ENCODE assay signal across 22 cellular contexts in genomic region chr5:44538831-44539539, GRCh38.
DNase-seq lines count a peak whose midpoint lies in the region; FAIRE-seq and TF ChIP-seq lines count a peak whose summit lies in the region.
"Had no signal": no experiment of that assay in that cellular context is flagged by ENCODE, and none has a peak within 500 bp of the region (broad histone marks: within the 10 kb centered on the region; RNA-seq: fewer than 3 reads in every experiment).

No MANE protein-coding gene starts in this region.

- H3K4me1 ChIP-seq in mesenchymal stem cell (ENCODE audit: control insufficient read depth, insufficient read depth, low read depth, low read length) (no peaks in the 10 kb centered on the region), spleen (no peaks in the 10 kb centered on the region)
- H3K4me1 ChIP-seq: right atrium auricular region had no signal

- 81% methylated on average over 8 of the region's 8 CpGs for WGBS in mesenchymal stem cell
- WGBS in spleen, 5 donors, result 68 to 78% (median 75%) methylated on average over 8 of the region's 8 CpGs

- no peaks in the 10 kb centered on the region for H3K36me3 Mint-ChIP-seq in nephron progenitor cell (ENCODE audit: low read depth)
- H3K36me3 Mint-ChIP-seq: activated naive CD8-positive, alpha-beta T cell treated with anti-CD3 and anti-CD28 coated beads, Interleukin-2, amount 10 ng/mL, durations not matched to agents 7 days and 5 days had no signal

- no peak overlapping the region for H2AFZ ChIP-seq in mesenchymal stem cell (ENCODE audit: low read depth, low read length)

- no peak overlapping the region for H2BK15ac ChIP-seq in mesenchymal stem cell (ENCODE audit: low read depth, poor library complexity, severe bottlenecking)

- no peak overlapping the region for H3K4me3 Mint-ChIP-seq in nephron progenitor cell
- H3K4me3 Mint-ChIP-seq: activated CD4-positive, alpha-beta T cell treated with anti-CD3 and anti-CD28 coated beads, Interleukin-2, amount 10 ng/mL, durations not matched to agents 24 days and 14 days; activated naive CD8-positive, alpha-beta T cell treated with anti-CD3 and anti-CD28 coated beads, Interleukin-2, amount 10 ng/mL, durations not matched to agents 7 days and 5 days; activated T-helper 17 cell treated with anti-CD3 and anti-CD28 coated beads, Interleukin-2, amount 50 U/mL, for 72 hours had no signal

- no peak for FAIRE-seq in HTR-8/SVneo (lab: Jason Lieb, UNC)

- H3K23ac ChIP-seq in mesenchymal stem cell (ENCODE audit: low read length in 2 of 2), result no peak overlapping the region

- no peak overlapping the region for H2BK5ac ChIP-seq in mesenchymal stem cell (ENCODE audit: low read depth, low read length, poor library complexity, severe bottlenecking)

- DNase-seq in AG10803 (ENCODE audit: low read depth) (peak; percentile 0), M059J (ENCODE audit: low read depth) (peak; percentile 18), amniotic epithelial cell (ENCODE audit: low read depth) (peak; percentile 95), mesenchymal stem cell (no peak), spleen (no peak), anterior cingulate cortex (lab: John Stamatoyannopoulos, UW) (no peak), nephron progenitor cell (no peak), HTR-8/SVneo (ENCODE audit: insufficient read length, low spot score) (no peak)
- DNase-seq: activated CD4-positive, alpha-beta T cell treated with anti-CD3 and anti-CD28 coated beads, Interleukin-2, amount 10 ng/mL, durations not matched to agents 24 days and 14 days; activated naive CD8-positive, alpha-beta T cell treated with anti-CD3 and anti-CD28 coated beads, Interleukin-2, amount 10 ng/mL, durations not matched to agents 7 days and 5 days; DND-41; dorsolateral prefrontal cortex; Karpas-422; left ventricle myocardium superior; NCI-H1436 treated with DMSO at 0.1 percent for 48 hours; NCI-H2171 treated with DMSO at 0.1 percent for 48 hours; NCI-H748 treated with DMSO at 0.1 percent for 48 hours; RPMI8226; stimulated activated CD4-positive, alpha-beta T cell treated with anti-CD3 and anti-CD28 coated beads, Interleukin-15, amount 100 ng/mL, for 24 hours had no signal

- H3K4me2 ChIP-seq in mesenchymal stem cell (ENCODE audit: low read length, poor library complexity, severe bottlenecking), result no peak overlapping the region

- peaks cover 5% of the 10 kb centered on the region for H3K27me3 Mint-ChIP-seq in nephron progenitor cell (ENCODE audit: low read depth, poor library complexity)
- H3K27me3 Mint-ChIP-seq: activated CD4-positive, alpha-beta T cell treated with anti-CD3 and anti-CD28 coated beads, Interleukin-2, amount 10 ng/mL, durations not matched to agents 24 days and 14 days; activated naive CD8-positive, alpha-beta T cell treated with anti-CD3 and anti-CD28 coated beads, Interleukin-2, amount 10 ng/mL, durations not matched to agents 7 days and 5 days; activated T-helper 17 cell treated with anti-CD3 and anti-CD28 coated beads, Interleukin-2, amount 50 U/mL, for 72 hours had no signal

- no peak overlapping the region for H2AK5ac ChIP-seq in mesenchymal stem cell (ENCODE audit: low read length, severe bottlenecking)

- no peaks in the 10 kb centered on the region for H3K9me3 Mint-ChIP-seq in nephron progenitor cell
- H3K9me3 Mint-ChIP-seq: activated CD4-positive, alpha-beta T cell treated with anti-CD3 and anti-CD28 coated beads, Interleukin-2, amount 10 ng/mL, durations not matched to agents 24 days and 14 days; activated naive CD8-positive, alpha-beta T cell treated with anti-CD3 and anti-CD28 coated beads, Interleukin-2, amount 10 ng/mL, durations not matched to agents 7 days and 5 days; activated T-helper 17 cell treated with anti-CD3 and anti-CD28 coated beads, Interleukin-2, amount 50 U/mL, for 72 hours had no signal

- H3K9me3 ChIP-seq in mesenchymal stem cell (ENCODE audit: control insufficient read depth, low read length) (no peaks in the 10 kb centered on the region), spleen (no peaks in the 10 kb centered on the region)
- H3K9me3 ChIP-seq: right atrium auricular region had no signal

- H3K36me3 ChIP-seq in mesenchymal stem cell (ENCODE audit: control insufficient read depth in 1 of 2, insufficient read depth in 2 of 2, low read depth in 1 of 2, low read length in 2 of 2) (no peaks in the 10 kb centered on the region), spleen (no peaks in the 10 kb centered on the region)
- H3K36me3 ChIP-seq: right atrium auricular region had no signal

- H3K18ac ChIP-seq in mesenchymal stem cell (ENCODE audit: low read depth in 1 of 2, low read length in 2 of 2), result no peak overlapping the region

- no peak overlapping the region for H4K91ac ChIP-seq in mesenchymal stem cell (ENCODE audit: low read length)

- no peak overlapping the region for H2BK120ac ChIP-seq in mesenchymal stem cell (ENCODE audit: low read depth, low read length)

- H3K4me1 Mint-ChIP-seq in nephron progenitor cell, result peaks cover 6% of the 10 kb centered on the region
- H3K4me1 Mint-ChIP-seq: activated CD4-positive, alpha-beta T cell treated with anti-CD3 and anti-CD28 coated beads, Interleukin-2, amount 10 ng/mL, durations not matched to agents 24 days and 14 days; activated naive CD8-positive, alpha-beta T cell treated with anti-CD3 and anti-CD28 coated beads, Interleukin-2, amount 10 ng/mL, durations not matched to agents 7 days and 5 days; activated T-helper 17 cell treated with anti-CD3 and anti-CD28 coated beads, Interleukin-2, amount 50 U/mL, for 72 hours had no signal

- H3K4me3 ChIP-seq in AG10803 (ENCODE audit: low read length), result no peak overlapping the region
- peak overlapping the region in 1 of 2 experiments; percentile 29 for H3K4me3 ChIP-seq in mesenchymal stem cell (ENCODE audit: insufficient read depth in 1 of 2, low read depth in 1 of 2, low read length in 2 of 2)
- H3K4me3 ChIP-seq in spleen, result no peak overlapping the region
- H3K4me3 ChIP-seq: dorsolateral prefrontal cortex, right atrium auricular region had no signal

- H3K9ac ChIP-seq in mesenchymal stem cell (ENCODE audit: low read length), result peak overlapping the region; percentile 67

- H3K27ac ChIP-seq in mesenchymal stem cell (ENCODE audit: low read length, poor library complexity, severe bottlenecking) (no peak overlapping the region), spleen (no peak overlapping the region)
- H3K27ac ChIP-seq: dorsolateral prefrontal cortex, epithelial cell of prostate, right atrium auricular region had no signal

- H3K14ac ChIP-seq in mesenchymal stem cell (ENCODE audit: low read length in 2 of 2), result no peak overlapping the region

- H3K79me1 ChIP-seq in mesenchymal stem cell (replicated peaks; ENCODE audit: low read length, poor library complexity, severe bottlenecking), result no peaks in the 10 kb centered on the region

- H2BK12ac ChIP-seq in mesenchymal stem cell (ENCODE audit: low read length in 2 of 2), result no peak overlapping the region

- no peaks in the 10 kb centered on the region for H3K27me3 ChIP-seq in mesenchymal stem cell (ENCODE audit: control insufficient read depth in 1 of 2, insufficient read depth in 1 of 2, low read length in 2 of 2)
- no peaks in the 10 kb centered on the region for H3K27me3 ChIP-seq in spleen (replicated peaks in 1 of 7)
- H3K27me3 ChIP-seq: dorsolateral prefrontal cortex, right atrium auricular region had no signal

- no peak for TF ChIP-seq POLR2A in spleen (IDR thresholded peaks at IDR 0.05)

- TF ChIP-seq CTCF in AG10803 (conservative IDR thresholded peaks at IDR 0.05; ENCODE audit: low read length) (no peak), spleen (IDR thresholded peaks at IDR 0.05 in 8 of 11, conservative IDR thresholded peaks at IDR 0.05 in 3 of 11) (no peak), nephron progenitor cell (IDR thresholded peaks at IDR 0.05) (no peak)

- H3K4ac ChIP-seq in mesenchymal stem cell (ENCODE audit: low read depth in 1 of 2, low read length in 2 of 2), result no peak overlapping the region

- intact Hi-C loops in spleen (cut with DNase I; ENCODE audit: low total_unique reads), result no loop called here

- H4K8ac ChIP-seq in mesenchymal stem cell (ENCODE audit: low read length), result no peak overlapping the region

- H3K27ac Mint-ChIP-seq in nephron progenitor cell, result no peak overlapping the region
- H3K27ac Mint-ChIP-seq: activated CD4-positive, alpha-beta T cell treated with anti-CD3 and anti-CD28 coated beads, Interleukin-2, amount 10 ng/mL, durations not matched to agents 24 days and 14 days; activated naive CD8-positive, alpha-beta T cell treated with anti-CD3 and anti-CD28 coated beads, Interleukin-2, amount 10 ng/mL, durations not matched to agents 7 days and 5 days; activated T-helper 17 cell treated with anti-CD3 and anti-CD28 coated beads, Interleukin-2, amount 50 U/mL, for 72 hours had no signal

Comparison
In these comparisons a context has a peak if more than half of its experiments do, and no peak if none do; other contexts are left out.
1. DNase-seq: peak in AG10803 (single experiment), M059J (single experiment) and amniotic epithelial cell (single experiment); none in mesenchymal stem cell (single experiment), spleen (single experiment), anterior cingulate cortex (0 of 58), nephron progenitor cell (single experiment) and HTR-8/SVneo (single experiment).